8 cellular contexts compared by ENCODE assay signal in the genomic region with DNA sequence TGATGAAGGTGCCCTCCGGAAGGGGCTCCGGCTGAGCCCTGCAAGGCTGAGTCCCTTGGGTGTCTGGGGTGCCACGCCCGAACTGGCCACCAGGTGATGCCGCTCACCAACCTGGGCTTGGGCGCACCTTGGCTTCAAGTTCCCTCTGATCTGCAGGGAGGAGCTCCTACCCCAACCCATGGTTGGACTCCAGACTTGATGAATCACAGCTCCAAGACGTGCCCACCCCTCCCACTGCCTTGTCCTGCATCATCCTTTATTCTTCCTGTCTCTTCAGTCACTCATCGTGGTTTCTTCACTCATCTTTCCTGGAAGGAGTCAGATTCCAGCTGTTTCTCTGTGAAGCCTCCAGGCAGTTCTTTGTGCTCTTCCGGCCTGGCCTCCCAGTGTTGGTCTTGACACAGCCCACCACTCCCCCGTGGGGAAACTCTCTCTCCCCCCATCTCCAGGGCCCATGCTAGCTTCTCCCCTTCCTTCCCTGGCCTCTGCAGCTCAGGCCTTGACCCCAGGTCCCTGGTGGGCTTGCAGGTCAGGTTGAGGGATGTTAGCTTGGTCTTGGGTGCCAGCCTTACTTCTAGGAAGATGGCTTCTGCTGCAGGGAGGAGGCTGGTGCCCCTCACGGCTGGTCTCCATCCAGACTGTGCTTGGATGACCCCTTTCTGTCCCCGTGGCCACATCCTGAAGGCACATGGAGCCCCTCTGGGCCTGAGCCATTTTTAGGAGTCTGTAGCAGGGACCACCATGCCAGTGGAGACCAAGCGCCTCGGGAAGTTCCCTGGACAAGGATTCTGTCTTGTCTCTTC. TPM values are rescaled to one million over a fixed set of nuclear protein-coding genes. Genes with fewer than 3 reads are reported as not detected.
DNase-seq lines count a peak whose midpoint lies in the region; TF ChIP-seq lines count a peak whose summit lies in the region.

No MANE protein-coding gene starts in this region.

- no peaks in the 10 kb centered on the region for H3K9me3 ChIP-seq in neutrophil

- H3K36me3 ChIP-seq in neutrophil = no peaks in the 10 kb centered on the region

- TF ChIP-seq CTCF in epithelial cell of proximal tubule (conservative IDR thresholded peaks at IDR 0.05; ENCODE audit: low read depth, low read length) (peak; percentile 93), neutrophil (IDR thresholded peaks at IDR 0.05) (peak; percentile 86)

- DNase-seq in SHP77 (lab: John Stamatoyannopoulos, UW) (peak; percentile 61 to 63), SHP77 treated with DMSO at 0.1 percent for 48 hours (lab: John Stamatoyannopoulos, UW) (no peak), NCI-H526 (lab: John Stamatoyannopoulos, UW) (peak; percentile 45 to 89), epithelial cell of proximal tubule (ENCODE audit: low read depth) (peak; percentile 27), NCI-H128 (lab: John Stamatoyannopoulos, UW; ENCODE audit: unreplicated experiment) (no peak), medulla oblongata (ENCODE audit: extremely low spot score) (no peak)
- DNase-seq in activated CD8-positive, alpha-beta memory T cell treated with anti-CD3 and anti-CD28 coated beads for 24 hours = peak; percentile 81

- H3K4me3 ChIP-seq in epithelial cell of proximal tubule (ENCODE audit: low read depth, low read length) (no peak overlapping the region), neutrophil (ENCODE audit: low read depth in 1 of 2, low read length in 1 of 2) (no peak overlapping the region)

- no peaks in the 10 kb centered on the region for H3K27me3 ChIP-seq in neutrophil

- peaks cover 53 to 59% of the 10 kb centered on the region in 2 experiments for H3K4me1 ChIP-seq in neutrophil (ENCODE audit: control insufficient read depth in 1 of 2, insufficient read depth in 1 of 2, low read depth in 1 of 2, low read length in 1 of 2)

- no peak overlapping the region for H3K27ac ChIP-seq in neutrophil

RNA-seq across cellular contexts. Expression of a gene that starts 2.6 kb away (rescaled TPM):
- total RNA-seq in epithelial cell of proximal tubule = not detected in 2 replicates

Comparison
In these comparisons a context has a peak if more than half of its experiments do, and no peak if none do; other contexts are left out.
1. DNase-seq: peak in SHP77 (2 of 2), NCI-H526 (2 of 2), activated CD8-positive, alpha-beta memory T cell treated with anti-CD3 and anti-CD28 coated beads for 24 hours (single experiment) and epithelial cell of proximal tubule (single experiment); none in SHP77 treated with DMSO at 0.1 percent for 48 hours (single experiment), NCI-H128 (single experiment) and medulla oblongata (single experiment).